6 cellular contexts compared by ENCODE assay signal in genomic region chr22:50199836-50200332, GRCh38. TPM values are rescaled to one million over a fixed set of nuclear protein-coding genes. Genes with fewer than 3 reads are reported as not detected.
A peak's percentile ranks its signal among the peaks of the same experiment; 100 is the strongest.
DNase-seq lines count a peak whose midpoint lies in the region; ATAC-seq and TF ChIP-seq lines count a peak whose summit lies in the region.

No MANE protein-coding gene starts in this region.

- H3K27me3 Mint-ChIP-seq in natural killer cell (ENCODE audit: low read depth in 2 of 2) = no peaks in the 10 kb centered on the region

- peaks cover 19 to 26% of the 10 kb centered on the region in 2 donors for H3K4me1 Mint-ChIP-seq in natural killer cell

- no peaks in the 10 kb centered on the region for H3K36me3 Mint-ChIP-seq in natural killer cell

- ATAC-seq in HG03442 (IDR thresholded peaks at IDR 0.05; ENCODE audit: unreplicated experiment) = peak; percentile 1
- ATAC-seq in natural killer cell = no peak

- peak overlapping the region; percentile 64 for H3K4me3 ChIP-seq in astrocyte of the spinal cord (ENCODE audit: low read depth, low read length)

- H3K4me3 Mint-ChIP-seq in natural killer cell = peak overlapping the region; percentile 71

- DNase-seq in astrocyte of the spinal cord (ENCODE audit: low read depth, low spot score) (no peak), natural killer cell (no peak), medulla oblongata (ENCODE audit: extremely low spot score) (no peak), SHP77 treated with DMSO at 0.1 percent for 48 hours (lab: John Stamatoyannopoulos, UW) (no peak), mucosa of gallbladder (ENCODE audit: low spot score) (no peak)

- peak overlapping the region; percentile 46 to 65 for H3K27ac Mint-ChIP-seq in natural killer cell

- no peaks in the 10 kb centered on the region for H3K9me3 Mint-ChIP-seq in natural killer cell

- TF ChIP-seq CTCF in astrocyte of the spinal cord (IDR thresholded peaks at IDR 0.05; ENCODE audit: low read depth, low read length) = no peak
- no peak for TF ChIP-seq CTCF in natural killer cell (IDR thresholded peaks at IDR 0.05)

- intact Hi-C loops in natural killer cell (cut with micrococcal nuclease) = loop anchor here (1.0 kb wide), 1 partner anchor 10 kb away; no protein-coding TSS in a partner anchor

- in situ Hi-C loops in astrocyte of the spinal cord (cut with HindIII; ENCODE audit: low sequenced_read_pairs) = no loop called here

RNA-seq across cellular contexts. Expression of gene SELENOO, which starts 0.9 kb away (rescaled TPM):
- total RNA-seq in natural killer cell = 10 to 100 TPM; 37.3 to 45.2 (median 37.6) TPM
- 37.0 TPM for total RNA-seq in mucosa of gallbladder

RNA-seq across cellular contexts. Expression of gene TRABD, which starts 14.2 kb away (rescaled TPM):
- total RNA-seq in natural killer cell (100 to 1,000 TPM; 129 to 138 (median 132) TPM), mucosa of gallbladder (55.1 TPM)

RNA-seq across cellular contexts. Expression of gene PANX2, which starts 29.4 kb away (rescaled TPM):
- total RNA-seq in natural killer cell = 1 to 10 TPM in 1 of 3 donors, under 1 TPM in 2; 0.16 to 3.4 (median 0.27) TPM
- total RNA-seq in mucosa of gallbladder = 0.95 TPM

RNA-seq across cellular contexts. Expression of gene TUBGCP6, which starts 44.9 kb away (rescaled TPM):
- total RNA-seq in natural killer cell = 100 to 1,000 TPM; 105 to 126 (median 118) TPM
- total RNA-seq in mucosa of gallbladder = 64.4 TPM

RNA-seq across cellular contexts. Expression of gene HDAC10, which starts 51.2 kb away (rescaled TPM):
- total RNA-seq in natural killer cell (100 to 1,000 TPM; 112 to 131 (median 123) TPM), mucosa of gallbladder (100 TPM)
